25 cellular contexts compared by ENCODE assay signal in genomic region chr13:110472904-110473563, GRCh38.
DNase-seq lines count a peak whose midpoint lies in the region; ATAC-seq and TF ChIP-seq lines count a peak whose summit lies in the region.
"Had no signal": no experiment of that assay in that cellular context is flagged by ENCODE, and none has a peak within 500 bp of the region (broad histone marks: within the 10 kb centered on the region; RNA-seq: fewer than 3 reads in every experiment).

No MANE protein-coding gene starts in this region.

- H3K4me1 Mint-ChIP-seq in Caco-2 (ENCODE audit: low read depth, unreplicated experiment) (peaks cover 27% of the 10 kb centered on the region), chondrocyte (ENCODE audit: low read depth) (peaks cover 24% of the 10 kb centered on the region)
- H3K4me1 Mint-ChIP-seq in activated T-cell treated with anti-CD3 and anti-CD28 coated beads, Interleukin-2, amount 50 U/mL, for 24 hours (ENCODE audit: low read depth) = peaks cover 3% of the 10 kb centered on the region
- H3K4me1 Mint-ChIP-seq in activated T-cell treated with anti-CD3 and anti-CD28 coated beads, Interleukin-2, amount 50 U/mL, for 72 hours (ENCODE audit: low read depth) = no peaks in the 10 kb centered on the region

- no peaks in the 10 kb centered on the region for H3K9me3 ChIP-seq in Caco-2
- H3K9me3 ChIP-seq in HEK293 (ENCODE audit: control insufficient read depth, insufficient read depth, low read depth, low read length) = no peaks in the 10 kb centered on the region
- no peaks in the 10 kb centered on the region for H3K9me3 ChIP-seq in psoas muscle
- H3K9me3 ChIP-seq: heart left ventricle, spleen, testis had no signal

- no peak overlapping the region for H3K27ac ChIP-seq in HEK293 (ENCODE audit: extremely low read depth, low read depth, low read length)
- H3K27ac ChIP-seq in psoas muscle = peak overlapping the region; percentile 36
- H3K27ac ChIP-seq: epithelial cell of prostate, testis had no signal

- H3K27ac Mint-ChIP-seq in Caco-2 (ENCODE audit: unreplicated experiment) = peak overlapping the region; percentile 87
- peak overlapping the region; percentile 69 for H3K27ac Mint-ChIP-seq in chondrocyte (ENCODE audit: unreplicated experiment)
- H3K27ac Mint-ChIP-seq in activated T-cell treated with anti-CD3 and anti-CD28 coated beads, Interleukin-2, amount 50 U/mL, for 24 hours = no peak overlapping the region
- no peak overlapping the region for H3K27ac Mint-ChIP-seq in activated T-cell treated with anti-CD3 and anti-CD28 coated beads, Interleukin-2, amount 50 U/mL, for 72 hours
- H3K27ac Mint-ChIP-seq: CD4-positive, alpha-beta T cell; stimulated activated effector memory CD8-positive, alpha-beta T cell treated with anti-CD3 and anti-CD28 coated beads, Interleukin-12 subunit alpha, Interleukin-12 subunit beta, amount 100 ng/mL, for 72 hours; T-helper 2 cell treated with Interferon-gamma antibody and Interleukin-4, amounts not matched to agents 5 μg/mL and 100 μg/mL, for 36 hours had no signal

- H3K27me3 ChIP-seq in Caco-2 (replicated peaks; ENCODE audit: control insufficient read depth, insufficient read depth, low read length) (no peaks in the 10 kb centered on the region), psoas muscle (ENCODE audit: insufficient read depth in 3 of 3, low read length in 2 of 3) (no peaks in the 10 kb centered on the region)
- H3K27me3 ChIP-seq: heart left ventricle, spleen, testis had no signal

- intact Hi-C loops in Caco-2 (cut with micrococcal nuclease; ENCODE audit: unreplicated experiment) = no loop called here
- intact Hi-C loops in psoas muscle (cut with DNase I) = no loop called here

- H3K36me3 ChIP-seq in Caco-2 (ENCODE audit: control insufficient read depth, insufficient read depth, low read length) = no peaks in the 10 kb centered on the region
- H3K36me3 ChIP-seq in HEK293 (ENCODE audit: control insufficient read depth in 2 of 2, insufficient read depth in 1 of 2, low read length in 2 of 2) = peaks cover 0 to 27% of the 10 kb centered on the region in 2 experiments; a peak in 1 of 3 replicates
- H3K36me3 ChIP-seq in psoas muscle (ENCODE audit: insufficient read depth in 1 of 2, low read depth in 1 of 2) = peaks cover 0 to 36% of the 10 kb centered on the region in 2 donors

- no peak overlapping the region for H3K4me3 ChIP-seq in Caco-2 (ENCODE audit: low read depth, low read length)
- no peak overlapping the region for H3K4me3 ChIP-seq in HEK293 (ENCODE audit: low read depth, low read length)
- no peak overlapping the region for H3K4me3 ChIP-seq in psoas muscle
- H3K4me3 ChIP-seq: heart left ventricle, spleen, testis had no signal

- POLR2A ChIA-PET in Caco-2 (lab: Charles Lee) = no interaction called here
- POLR2A ChIA-PET in HEK293 (lab: Yijun Ruan, JAX) = no interaction called here

- TF ChIP-seq CTCF in Caco-2 (IDR thresholded peaks at IDR 0.05; ENCODE audit: insufficient read depth in 1 of 2, low read depth in 1 of 2, low read length in 1 of 2, severe bottlenecking in 1 of 2, unreplicated experiment in 1 of 2) = no peak
- no peak for TF ChIP-seq CTCF in HEK293 (tag by site-specific recombination; IDR thresholded peaks at IDR 0.05)
- no peak for TF ChIP-seq CTCF in chondrocyte (IDR thresholded peaks at IDR 0.05)
- TF ChIP-seq CTCF in psoas muscle (IDR thresholded peaks at IDR 0.05) = no peak

- 76 to 80% (median 80%) methylated on average over 14 of the region's 14 CpGs for WGBS in psoas muscle, 3 donors

- ATAC-seq in psoas muscle = peak; percentile 53 to 84 (median 70)
- ATAC-seq in activated T-cell treated with anti-CD3 and anti-CD28 coated beads, Interleukin-2, amount 50 U/mL, for 72 hours (replicated peaks in 1 of 2) = no peak
- ATAC-seq: heart left ventricle; stimulated activated effector memory CD8-positive, alpha-beta T cell treated with anti-CD3 and anti-CD28 coated beads, Interleukin-12 subunit alpha, Interleukin-12 subunit beta, amount 100 ng/mL, for 72 hours had no signal

- CTCF ChIA-PET in Caco-2 (lab: Charles Lee) (no interaction called here), HEK293 (lab: Yijun Ruan, JAX) (interaction anchor here (0.8 kb wide), 1 partner anchor 15 kb away, joined by 3 read pairs; no protein-coding TSS in a partner anchor)

- H3K36me3 Mint-ChIP-seq in Caco-2 (ENCODE audit: insufficient read depth, unreplicated experiment) (no peaks in the 10 kb centered on the region), chondrocyte (ENCODE audit: low read depth) (peaks cover 62% of the 10 kb centered on the region)
- no peaks in the 10 kb centered on the region for H3K36me3 Mint-ChIP-seq in activated T-cell treated with anti-CD3 and anti-CD28 coated beads, Interleukin-2, amount 50 U/mL, for 24 hours (ENCODE audit: low read depth)
- no peaks in the 10 kb centered on the region for H3K36me3 Mint-ChIP-seq in activated T-cell treated with anti-CD3 and anti-CD28 coated beads, Interleukin-2, amount 50 U/mL, for 72 hours (ENCODE audit: insufficient read depth in 2 of 2)
- H3K36me3 Mint-ChIP-seq: stimulated activated effector memory CD8-positive, alpha-beta T cell treated with anti-CD3 and anti-CD28 coated beads, Interleukin-12 subunit alpha, Interleukin-12 subunit beta, amount 100 ng/mL, for 72 hours had no signal

- H3K4me3 Mint-ChIP-seq in Caco-2 (ENCODE audit: unreplicated experiment) (no peak overlapping the region), chondrocyte (ENCODE audit: unreplicated experiment) (no peak overlapping the region)
- H3K4me3 Mint-ChIP-seq in activated T-cell treated with anti-CD3 and anti-CD28 coated beads, Interleukin-2, amount 50 U/mL, for 24 hours = no peak overlapping the region
- no peak overlapping the region for H3K4me3 Mint-ChIP-seq in activated T-cell treated with anti-CD3 and anti-CD28 coated beads, Interleukin-2, amount 50 U/mL, for 72 hours
- H3K4me3 Mint-ChIP-seq: brain; CD4-positive, alpha-beta T cell; stimulated activated effector memory CD8-positive, alpha-beta T cell treated with anti-CD3 and anti-CD28 coated beads, Interleukin-12 subunit alpha, Interleukin-12 subunit beta, amount 100 ng/mL, for 72 hours; T-helper 2 cell treated with Interferon-gamma antibody and Interleukin-4, amounts not matched to agents 5 μg/mL and 100 μg/mL, for 36 hours had no signal

- H3K9me3 Mint-ChIP-seq in Caco-2 (ENCODE audit: unreplicated experiment) = no peaks in the 10 kb centered on the region
- H3K9me3 Mint-ChIP-seq in chondrocyte (ENCODE audit: low read depth) = no peaks in the 10 kb centered on the region
- no peaks in the 10 kb centered on the region for H3K9me3 Mint-ChIP-seq in activated T-cell treated with anti-CD3 and anti-CD28 coated beads, Interleukin-2, amount 50 U/mL, for 24 hours
- H3K9me3 Mint-ChIP-seq in activated T-cell treated with anti-CD3 and anti-CD28 coated beads, Interleukin-2, amount 50 U/mL, for 72 hours = no peaks in the 10 kb centered on the region
- H3K9me3 Mint-ChIP-seq: CD4-positive, alpha-beta T cell; stimulated activated effector memory CD8-positive, alpha-beta T cell treated with anti-CD3 and anti-CD28 coated beads, Interleukin-12 subunit alpha, Interleukin-12 subunit beta, amount 100 ng/mL, for 72 hours; T-helper 2 cell treated with Interferon-gamma antibody and Interleukin-4, amounts not matched to agents 5 μg/mL and 100 μg/mL, for 36 hours had no signal

- DNase-seq in Caco-2 (peak in 1 of 2 experiments; percentile 53), chondrocyte (ENCODE audit: low spot score) (no peak), psoas muscle (peak in 1 of 2 donors; percentile 36), NCI-H748 treated with DMSO at 0.1 percent for 48 hours (lab: John Stamatoyannopoulos, UW) (no peak)
- DNase-seq in activated T-cell treated with anti-CD3 and anti-CD28 coated beads, Interleukin-2, amount 50 U/mL, for 24 hours = no peak
- no peak for DNase-seq in activated T-cell treated with anti-CD3 and anti-CD28 coated beads, Interleukin-2, amount 50 U/mL, for 72 hours
- DNase-seq: activated CD4-positive, alpha-beta T cell treated with anti-CD3 and anti-CD28 coated beads, Interleukin-2, amount 50 U/mL, for 4 hours; activated gamma-delta T cell; CD4-positive, alpha-beta T cell; GOT3; KBM-7; MM.1S; NCI-H1436 treated with DMSO at 0.1 percent for 48 hours; NCI-H526 treated with DMSO at 0.1 percent for 48 hours; occipital lobe; RPMI8226; spleen; stimulated activated CD4-positive, alpha-beta T cell treated with anti-CD3 and anti-CD28 coated beads, Interleukin-2, amount 100 ng/mL, for 48 hours; testis had no signal

- H3K4me1 ChIP-seq in Caco-2 (0 out of 2 replicates have a peak, but pooled peaks cover 6% of the 10 kb centered on the region), HEK293 (ENCODE audit: control insufficient read depth, insufficient read depth, low read length) (no peaks in the 10 kb centered on the region), psoas muscle (no peaks in the 10 kb centered on the region)
- H3K4me1 ChIP-seq: testis had no signal

- no TSS peak for BruUV-seq in Caco-2 (replicated peaks; lab: Mats Ljungman, UMichigan)

- H3K27me3 Mint-ChIP-seq in Caco-2 (ENCODE audit: insufficient read depth, unreplicated experiment) (no peaks in the 10 kb centered on the region), chondrocyte (ENCODE audit: low read depth) (no peaks in the 10 kb centered on the region)
- H3K27me3 Mint-ChIP-seq in activated T-cell treated with anti-CD3 and anti-CD28 coated beads, Interleukin-2, amount 50 U/mL, for 24 hours = peaks cover 24% of the 10 kb centered on the region
- peaks cover 28% of the 10 kb centered on the region for H3K27me3 Mint-ChIP-seq in activated T-cell treated with anti-CD3 and anti-CD28 coated beads, Interleukin-2, amount 50 U/mL, for 72 hours (ENCODE audit: low read depth)

TF ChIP-seq in HEK293, 187 proteins besides CTCF, POLR2A, EP300 and RAD21:
- no peak for TF ChIP-seq MZF1 (tag by site-specific recombination; IDR thresholded peaks at IDR 0.05; ENCODE audit: borderline replicate concordance)
- TF ChIP-seq, protein P1, sequence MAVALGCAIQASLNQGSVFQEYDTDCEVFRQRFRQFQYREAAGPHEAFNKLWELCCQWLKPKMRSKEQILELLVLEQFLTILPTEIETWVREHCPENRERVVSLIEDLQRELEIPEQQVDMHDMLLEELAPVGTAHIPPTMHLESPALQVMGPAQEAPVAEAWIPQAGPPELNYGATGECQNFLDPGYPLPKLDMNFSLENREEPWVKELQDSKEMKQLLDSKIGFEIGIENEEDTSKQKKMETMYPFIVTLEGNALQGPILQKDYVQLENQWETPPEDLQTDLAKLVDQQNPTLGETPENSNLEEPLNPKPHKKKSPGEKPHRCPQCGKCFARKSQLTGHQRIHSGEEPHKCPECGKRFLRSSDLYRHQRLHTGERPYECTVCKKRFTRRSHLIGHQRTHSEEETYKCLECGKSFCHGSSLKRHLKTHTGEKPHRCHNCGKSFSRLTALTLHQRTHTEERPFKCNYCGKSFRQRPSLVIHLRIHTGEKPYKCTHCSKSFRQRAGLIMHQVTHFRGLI (tag by site-specific recombination; IDR thresholded peaks at IDR 0.05) = peak; percentile 87

Comparison
In these comparisons a context has a peak if more than half of its experiments do, and no peak if none do; other contexts are left out.
1. H3K27ac Mint-ChIP-seq: peak in Caco-2 (single experiment) and chondrocyte (single experiment); none in activated T-cell treated with anti-CD3 and anti-CD28 coated beads, Interleukin-2, amount 50 U/mL, for 24 hours (single experiment) and activated T-cell treated with anti-CD3 and anti-CD28 coated beads, Interleukin-2, amount 50 U/mL, for 72 hours (single experiment).
2. ATAC-seq: peak in psoas muscle (4 of 4); none in activated T-cell treated with anti-CD3 and anti-CD28 coated beads, Interleukin-2, amount 50 U/mL, for 72 hours (0 of 2).